1 cellular context compared by ENCODE assay signal in genomic region chr19:23436944-23437343, GRCh38.
TF ChIP-seq lines count a peak whose summit lies in the region.

No MANE protein-coding gene starts in this region.

TF ChIP-seq in SK-N-SH, 30 proteins besides CTCF, POLR2A, EP300 and RAD21 (continued from another document):
- TF ChIP-seq ZBTB33 (IDR thresholded peaks at IDR 0.05; ENCODE audit: borderline replicate concordance, low read depth), result no peak
- no peak for TF ChIP-seq RFX5 (IDR thresholded peaks at IDR 0.05; ENCODE audit: low read length)
- TF ChIP-seq YY1 (IDR thresholded peaks at IDR 0.05; ENCODE audit: low read depth), result no peak
